9 cellular contexts compared by ENCODE assay signal in the genomic region with DNA sequence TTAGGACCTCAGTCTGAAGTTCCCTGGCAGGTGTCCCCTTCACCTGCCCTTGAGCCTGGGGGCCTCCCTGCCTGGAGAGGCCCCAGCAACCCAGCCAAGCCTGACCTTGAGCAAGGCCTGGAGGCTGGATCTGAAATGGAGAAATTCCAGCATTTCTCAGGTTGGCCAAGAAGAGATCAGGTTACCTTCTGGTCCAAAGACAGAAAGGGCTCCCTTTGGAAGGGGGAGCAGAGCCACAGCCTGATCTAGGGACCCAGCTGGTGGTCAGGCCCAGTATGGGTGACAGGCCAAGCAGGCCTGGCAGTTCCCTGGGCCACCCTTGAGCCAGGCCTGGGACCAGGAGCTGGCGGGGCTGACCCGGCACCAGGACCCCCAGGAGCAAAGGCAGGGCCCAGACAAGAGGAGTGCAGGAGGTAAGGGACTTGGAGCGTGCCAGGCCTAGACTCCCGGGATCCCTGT.
DNase-seq lines count a peak whose midpoint lies in the region; ATAC-seq and TF ChIP-seq lines count a peak whose summit lies in the region.
"Had no signal": no experiment of that assay in that cellular context is flagged by ENCODE, and none has a peak within 500 bp of the region (broad histone marks: within the 10 kb centered on the region; RNA-seq: fewer than 3 reads in every experiment).

No MANE protein-coding gene starts in this region.

- no TSS peak for BruUV-seq in A673 (replicated peaks; lab: Mats Ljungman, UMichigan)

- H3K4me2 ChIP-seq in smooth muscle cell = peak overlapping the region; percentile 89

- H3K36me3 ChIP-seq in right lobe of liver = no peaks in the 10 kb centered on the region
- no peaks in the 10 kb centered on the region for H3K36me3 ChIP-seq in smooth muscle cell (ENCODE audit: low read depth)
- no peaks in the 10 kb centered on the region for H3K36me3 ChIP-seq in A673 (ENCODE audit: insufficient read depth, low read length, poor library complexity, severe bottlenecking)

- no peaks in the 10 kb centered on the region for H3K27me3 ChIP-seq in right lobe of liver
- H3K27me3 ChIP-seq in smooth muscle cell (ENCODE audit: low read depth) = no peaks in the 10 kb centered on the region
- no peaks in the 10 kb centered on the region for H3K27me3 ChIP-seq in A673 (replicated peaks; ENCODE audit: insufficient read depth, low read depth, low read length, poor library complexity)
- peaks cover 41% of the 10 kb centered on the region for H3K27me3 ChIP-seq in foreskin keratinocyte

- CTCF ChIA-PET in A673 (lab: Charles Lee) = no interaction called here

- no peaks in the 10 kb centered on the region for H4K20me1 ChIP-seq in smooth muscle cell (ENCODE audit: low read depth)

- peak; percentile 12 for TF ChIP-seq POLR2A in right lobe of liver (IDR thresholded peaks at IDR 0.05)

- H3K9me3 ChIP-seq in right lobe of liver (no peaks in the 10 kb centered on the region), smooth muscle cell (replicated peaks; ENCODE audit: low read depth) (no peaks in the 10 kb centered on the region), A673 (ENCODE audit: low read depth, low read length, poor library complexity, severe bottlenecking) (peaks cover 19% of the 10 kb centered on the region)

- peak; percentile 7 to 33 (median 18) for ATAC-seq in right lobe of liver
- no peak for ATAC-seq in HG03095 (IDR thresholded peaks at IDR 0.05; ENCODE audit: unreplicated experiment)
- no peak for ATAC-seq in GM18909 (IDR thresholded peaks at IDR 0.05; ENCODE audit: poor library complexity, unreplicated experiment)
- no peak for ATAC-seq in foreskin keratinocyte

- intact Hi-C loops in right lobe of liver (cut with DNase I) (loop anchor here in 1 of 2 donors (10.0 kb wide), 1 partner anchor 79 kb away; no protein-coding TSS in a partner anchor), A673 (cut with micrococcal nuclease; ENCODE audit: unreplicated experiment) (no loop called here)

- H3K4me3 ChIP-seq in cardiac fibroblast (replicated peaks in 1 of 2; ENCODE audit: low read depth in 2 of 2, low read length in 2 of 2) (peak overlapping the region in 1 of 2 donors; percentile 35), right lobe of liver (peak overlapping the region; percentile 49 to 69 (median 56)), smooth muscle cell (peak overlapping the region; percentile 57), A673 (ENCODE audit: low read depth, low read length, poor library complexity, severe bottlenecking) (no peak overlapping the region)

- peaks cover 4% of the 10 kb centered on the region for H3K79me2 ChIP-seq in smooth muscle cell (ENCODE audit: low read depth)

- TF ChIP-seq CTCF in cardiac fibroblast (IDR thresholded peaks at IDR 0.05; ENCODE audit: low read depth, low read length) = no peak
- no peak for TF ChIP-seq CTCF in right lobe of liver (IDR thresholded peaks at IDR 0.05)
- TF ChIP-seq CTCF in smooth muscle cell (IDR thresholded peaks at IDR 0.05; ENCODE audit: borderline replicate concordance, insufficient read depth, poor library complexity, severe bottlenecking) = no peak
- no peak for TF ChIP-seq CTCF in A673 (conservative IDR thresholded peaks at IDR 0.05; ENCODE audit: low read depth, low read length)
- no peak for TF ChIP-seq CTCF in foreskin keratinocyte (conservative IDR thresholded peaks at IDR 0.05)

- H3K9ac ChIP-seq in smooth muscle cell (ENCODE audit: low read depth) = peak overlapping the region; percentile 57

- H2AFZ ChIP-seq in smooth muscle cell (ENCODE audit: low read depth) = no peak overlapping the region

- DNase-seq in GM04503 (ENCODE audit: low read depth) = peak; percentile 33
- peak; percentile 21 to 23 for DNase-seq in cardiac fibroblast (ENCODE audit: low read depth in 2 of 2)
- DNase-seq in right lobe of liver = no peak
- no peak for DNase-seq in smooth muscle cell (lab: John Stamatoyannopoulos, UW; ENCODE audit: unreplicated experiment)
- DNase-seq in A673 (ENCODE audit: low spot score) = no peak
- no peak for DNase-seq in foreskin keratinocyte
- DNase-seq: activated B cell treated with CpG ODN at 0.5 μM for 24 hours had no signal

- POLR2A ChIA-PET in A673 (lab: Charles Lee; ENCODE audit: low non-redundant PET) = no interaction called here

- peaks cover 0 to 16% (median 7%) of the 10 kb centered on the region in 4 donors for H3K4me1 ChIP-seq in right lobe of liver
- H3K4me1 ChIP-seq in smooth muscle cell (ENCODE audit: low read depth) = peaks cover 2% of the 10 kb centered on the region
- no peaks in the 10 kb centered on the region for H3K4me1 ChIP-seq in A673 (ENCODE audit: insufficient read depth, low read length, poor library complexity, severe bottlenecking)
- no peaks in the 10 kb centered on the region for H3K4me1 ChIP-seq in foreskin keratinocyte

- peak overlapping the region; percentile 94 to 99 (median 95) for H3K27ac ChIP-seq in right lobe of liver
- H3K27ac ChIP-seq in smooth muscle cell (ENCODE audit: low read depth) = peak overlapping the region; percentile 90
- no peak overlapping the region for H3K27ac ChIP-seq in A673 (ENCODE audit: low read depth, low read length, poor library complexity, severe bottlenecking)
- H3K27ac ChIP-seq in foreskin keratinocyte = no peak overlapping the region

- peaks cover 11% of the 10 kb centered on the region for H3F3A ChIP-seq in smooth muscle cell (ENCODE audit: low read depth)

- 33% methylated on average over 1 of the region's 4 CpGs for WGBS in right lobe of liver (ENCODE audit: insufficient coverage, low coverage, low lambda C conversion rate, missing lambda C conversion rate)
- 96% methylated on average over 4 of the region's 4 CpGs for WGBS in smooth muscle cell (ENCODE audit: low lambda C conversion rate)

Comparison
In these comparisons a context has a peak if more than half of its experiments do, and no peak if none do; other contexts are left out.
1. DNase-seq: peak in GM04503 (single experiment) and cardiac fibroblast (2 of 2); none in right lobe of liver (0 of 3), smooth muscle cell (single experiment), A673 (single experiment) and foreskin keratinocyte (0 of 2).
2. ATAC-seq: peak in right lobe of liver (4 of 4); none in HG03095 (single experiment), GM18909 (single experiment) and foreskin keratinocyte (single experiment).
3. H3K27ac ChIP-seq: peak in right lobe of liver (3 of 3) and smooth muscle cell (single experiment); none in A673 (single experiment) and foreskin keratinocyte (single experiment).